In the genomic region with DNA sequence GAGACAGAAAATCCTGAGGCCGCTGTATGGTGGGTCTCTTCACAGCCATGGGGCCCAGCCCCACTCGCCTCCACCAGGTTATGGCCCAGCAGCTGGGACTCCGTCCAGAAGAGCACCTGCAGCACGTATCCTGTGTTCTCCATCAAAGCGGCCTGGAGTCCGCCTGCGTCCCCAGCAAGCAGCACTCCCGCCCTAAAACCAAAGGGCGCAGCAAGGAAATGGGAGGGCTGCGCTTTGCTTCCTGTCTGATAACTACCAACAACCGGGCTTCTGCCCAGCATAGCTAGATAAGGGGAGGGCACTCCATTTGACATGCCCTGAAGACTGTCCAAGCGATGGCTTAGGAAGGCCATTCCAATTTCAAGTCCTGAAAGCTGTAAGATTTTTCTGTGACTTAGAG, we compare ENCODE assay signal across 22 cellular contexts.
DNase-seq lines count a peak whose midpoint lies in the region; ATAC-seq and TF ChIP-seq lines count a peak whose summit lies in the region.
"Had no signal": no experiment of that assay in that cellular context is flagged by ENCODE, and none has a peak within 500 bp of the region (broad histone marks: within the 10 kb centered on the region; RNA-seq: fewer than 3 reads in every experiment).

No MANE protein-coding gene starts in this region.

- H3K79me2 ChIP-seq in GM23248 (ENCODE audit: insufficient read depth) (no peaks in the 10 kb centered on the region), hepatocyte (no peaks in the 10 kb centered on the region)

- WGBS in GM23248 (ENCODE audit: low coverage in 1 of 2, low lambda C conversion rate in 2 of 2, missing lambda C conversion rate in 2 of 2), 2 experiments, result 76% methylated on average over 12 of the region's 12 CpGs
- 42% methylated on average over 12 of the region's 12 CpGs for WGBS in right cardiac atrium
- 92% methylated on average over 12 of the region's 12 CpGs for WGBS in hepatocyte (ENCODE audit: low lambda C conversion rate, missing lambda C conversion rate)

- H3K4me3 Mint-ChIP-seq in stimulated activated effector memory CD8-positive, alpha-beta T cell treated with anti-CD3 and anti-CD28 coated beads, Interleukin-12 subunit alpha, Interleukin-12 subunit beta, amount 100 ng/mL, for 72 hours, result no peak overlapping the region
- H3K4me3 Mint-ChIP-seq: activated CD4-positive, alpha-beta T cell treated with anti-CD3 and anti-CD28 coated beads for 36 hours; IgD-negative memory B cell; neural progenitor cell had no signal

- no peaks in the 10 kb centered on the region for H4K20me1 ChIP-seq in GM23248 (ENCODE audit: insufficient read depth)
- H4K20me1 ChIP-seq in hepatocyte (ENCODE audit: insufficient read depth, poor library complexity, severe bottlenecking), result no peaks in the 10 kb centered on the region

- H3K9me2 ChIP-seq in GM23248 (ENCODE audit: insufficient read depth), result no peaks in the 10 kb centered on the region
- H3K9me2 ChIP-seq in hepatocyte (replicated peaks; ENCODE audit: insufficient read depth), result no peaks in the 10 kb centered on the region

- H3K9me3 Mint-ChIP-seq in stimulated activated effector memory CD8-positive, alpha-beta T cell treated with anti-CD3 and anti-CD28 coated beads, Interleukin-12 subunit alpha, Interleukin-12 subunit beta, amount 100 ng/mL, for 72 hours, result peaks cover 3% of the 10 kb centered on the region

- TF ChIP-seq CTCF in coronary artery (IDR thresholded peaks at IDR 0.05) (no peak), hepatocyte (IDR thresholded peaks at IDR 0.05; ENCODE audit: poor library complexity) (no peak)

- DNase-seq in GM23248 (no peak), coronary artery (ENCODE audit: low spot score) (no peak), right cardiac atrium (peak in 2 of 3 donors; percentile 45 to 69), hepatic stellate cell (ENCODE audit: low spot score) (no peak), hepatocyte (ENCODE audit: low spot score) (no peak), NCI-H2196 treated with DMSO at 0.1 percent for 48 hours (lab: John Stamatoyannopoulos, UW; ENCODE audit: unreplicated experiment) (no peak)
- DNase-seq in stimulated activated effector memory CD8-positive, alpha-beta T cell treated with anti-CD3 and anti-CD28 coated beads, Interleukin-12 subunit alpha, Interleukin-12 subunit beta, amount 100 ng/mL, for 72 hours (ENCODE audit: low spot score in 2 of 2), result no peak
- DNase-seq: activated effector memory CD4-positive, alpha-beta T cell treated with anti-CD3 and anti-CD28 coated beads, Interleukin-2, amount 50 U/mL, for 16 hours; anterior cingulate cortex; GOT3; mesendoderm; NCI-H1048; NCI-H2107; NCI-H526 treated with DMSO at 0.1 percent for 48 hours; PC-9; retina; stimulated activated CD4-positive, alpha-beta T cell treated with anti-CD3 and anti-CD28 coated beads, Interleukin-1b, Interleukin-23, amount 100 ng/mL, for 48 hours; T-helper 9 cell had no signal

- no peak overlapping the region for H3K4me3 ChIP-seq in GM23248
- H3K4me3 ChIP-seq in coronary artery, result peak overlapping the region; percentile 14
- no peak overlapping the region for H3K4me3 ChIP-seq in right cardiac atrium (ENCODE audit: low read length)
- H3K4me3 ChIP-seq in hepatocyte, result no peak overlapping the region
- H3K4me3 ChIP-seq: neural progenitor cell, PC-9 had no signal

- intact Hi-C loops in right cardiac atrium (cut with DNase I), result no loop called here

- no peaks in the 10 kb centered on the region for H3K27me3 ChIP-seq in GM23248 (replicated peaks; ENCODE audit: insufficient read depth)
- H3K27me3 ChIP-seq in right cardiac atrium (ENCODE audit: control insufficient read depth, insufficient read depth), result no peaks in the 10 kb centered on the region
- H3K27me3 ChIP-seq in hepatocyte, result no peaks in the 10 kb centered on the region
- H3K27me3 ChIP-seq: neural progenitor cell had no signal

- H3K9ac ChIP-seq in GM23248, result no peak overlapping the region
- H3K9ac ChIP-seq: neural progenitor cell had no signal

- no peaks in the 10 kb centered on the region for H3K4me1 Mint-ChIP-seq in stimulated activated effector memory CD8-positive, alpha-beta T cell treated with anti-CD3 and anti-CD28 coated beads, Interleukin-12 subunit alpha, Interleukin-12 subunit beta, amount 100 ng/mL, for 72 hours
- H3K4me1 Mint-ChIP-seq: IgD-negative memory B cell had no signal

- H3K36me3 ChIP-seq in GM23248 (ENCODE audit: low read depth) (no peaks in the 10 kb centered on the region), hepatocyte (replicated peaks; ENCODE audit: insufficient read depth, low read depth) (no peaks in the 10 kb centered on the region)
- H3K36me3 ChIP-seq: neural progenitor cell had no signal

- H3K4me1 ChIP-seq in GM23248 (ENCODE audit: insufficient read depth) (peaks cover 20% of the 10 kb centered on the region), right cardiac atrium (ENCODE audit: control insufficient read depth, insufficient read depth, low read length) (peaks cover 6% of the 10 kb centered on the region), hepatocyte (ENCODE audit: insufficient read depth) (no peaks in the 10 kb centered on the region)
- H3K4me1 ChIP-seq: neural progenitor cell had no signal

- H3K27ac ChIP-seq in GM23248 (no peak overlapping the region), coronary artery (peak overlapping the region in 1 of 2 donors; percentile 10), right cardiac atrium (ENCODE audit: low read length) (no peak overlapping the region), hepatocyte (no peak overlapping the region)
- H3K27ac ChIP-seq: neural progenitor cell, PC-9 had no signal

- H3F3A ChIP-seq in GM23248 (ENCODE audit: insufficient read depth), result no peaks in the 10 kb centered on the region

- H3K4me2 ChIP-seq in GM23248 (ENCODE audit: unreplicated experiment), result peak overlapping the region; percentile 3
- H3K4me2 ChIP-seq in hepatocyte, result no peak overlapping the region
- H3K4me2 ChIP-seq: neural progenitor cell, PC-9 had no signal

- ATAC-seq in right cardiac atrium, result peak; percentile 87 to 89
- ATAC-seq in stimulated activated effector memory CD8-positive, alpha-beta T cell treated with anti-CD3 and anti-CD28 coated beads, Interleukin-12 subunit alpha, Interleukin-12 subunit beta, amount 100 ng/mL, for 72 hours, result peak; percentile 32
- ATAC-seq in GM19023 (IDR thresholded peaks at IDR 0.05; ENCODE audit: unreplicated experiment), result no peak

- no peaks in the 10 kb centered on the region for H3K9me3 ChIP-seq in GM23248 (ENCODE audit: low read depth)
- no peaks in the 10 kb centered on the region for H3K9me3 ChIP-seq in right cardiac atrium (ENCODE audit: control insufficient read depth, low read length)
- H3K9me3 ChIP-seq in hepatocyte (ENCODE audit: low read depth), result no peaks in the 10 kb centered on the region

- no peaks in the 10 kb centered on the region for H3K36me3 Mint-ChIP-seq in stimulated activated effector memory CD8-positive, alpha-beta T cell treated with anti-CD3 and anti-CD28 coated beads, Interleukin-12 subunit alpha, Interleukin-12 subunit beta, amount 100 ng/mL, for 72 hours
- H3K36me3 Mint-ChIP-seq: IgD-negative memory B cell, neural progenitor cell had no signal

- in situ Hi-C loops in GM23248 (cut with MboI), result no loop called here

- H3K27ac Mint-ChIP-seq in stimulated activated effector memory CD8-positive, alpha-beta T cell treated with anti-CD3 and anti-CD28 coated beads, Interleukin-12 subunit alpha, Interleukin-12 subunit beta, amount 100 ng/mL, for 72 hours, result no peak overlapping the region
- H3K27ac Mint-ChIP-seq: activated CD4-positive, alpha-beta T cell treated with anti-CD3 and anti-CD28 coated beads for 36 hours; IgD-negative memory B cell; neural progenitor cell had no signal

- H2AFZ ChIP-seq in GM23248 (no peak overlapping the region), hepatocyte (no peak overlapping the region)
- H2AFZ ChIP-seq: neural progenitor cell, PC-9 had no signal

Comparison
In these comparisons a context has a peak if more than half of its experiments do, and no peak if none do; other contexts are left out.
1. DNase-seq: peak in right cardiac atrium (2 of 3); none in GM23248 (single experiment), coronary artery (single experiment), stimulated activated effector memory CD8-positive, alpha-beta T cell treated with anti-CD3 and anti-CD28 coated beads, Interleukin-12 subunit alpha, Interleukin-12 subunit beta, amount 100 ng/mL, for 72 hours (0 of 2), hepatic stellate cell (single experiment), hepatocyte (single experiment) and NCI-H2196 treated with DMSO at 0.1 percent for 48 hours (single experiment).